In the genomic region with DNA sequence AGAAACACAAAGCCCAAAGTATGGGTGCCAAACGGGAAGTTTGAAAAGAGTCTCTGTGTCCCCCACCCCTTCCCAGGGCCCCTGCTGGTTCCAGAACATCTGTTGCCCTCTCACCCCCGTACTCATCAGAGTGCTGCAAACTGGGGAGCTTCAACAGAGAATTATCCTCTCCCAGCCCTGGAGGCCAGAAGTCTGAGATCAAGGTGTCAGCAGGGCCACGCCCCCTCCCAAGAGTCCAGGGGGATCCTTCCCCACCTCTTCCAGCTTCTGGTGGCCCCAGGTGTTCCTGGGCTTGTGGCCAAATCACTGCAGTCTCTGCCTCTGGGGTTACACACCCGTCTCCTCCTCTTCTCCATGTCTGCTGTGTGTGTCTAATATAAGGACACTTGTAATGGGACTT, we compare ENCODE assay signal across 17 cellular contexts.
"Had no signal": no experiment of that assay in that cellular context is flagged by ENCODE, and none has a peak within 500 bp of the region (broad histone marks: within the 10 kb centered on the region; RNA-seq: fewer than 3 reads in every experiment).

No MANE protein-coding gene starts in this region.

- H3K27ac ChIP-seq: colonic mucosa, heart right ventricle, neutrophil, testis, tibial nerve, upper lobe of right lung, vagina had no signal

- H3K27me3 ChIP-seq: colonic mucosa, heart right ventricle, neutrophil, testis, tibial nerve, upper lobe of right lung, vagina had no signal

- H3K9me3 ChIP-seq: colonic mucosa, neutrophil, testis had no signal

- H3K27me3 Mint-ChIP-seq: naive B cell; stimulated activated naive CD8-positive, alpha-beta T cell treated with anti-CD3 and anti-CD28 coated beads, Interleukin-15, amount 100 ng/mL, for 72 hours had no signal

- H3K4me3 ChIP-seq: colonic mucosa, heart right ventricle, testis, tibial nerve, upper lobe of right lung, vagina had no signal

- H3K4me1 ChIP-seq: colonic mucosa, testis, upper lobe of right lung had no signal

- H3K4me3 Mint-ChIP-seq: naive B cell; nephron; stimulated activated naive CD8-positive, alpha-beta T cell treated with anti-CD3 and anti-CD28 coated beads, Interleukin-15, amount 100 ng/mL, for 72 hours had no signal

- ATAC-seq: heart right ventricle; stimulated activated naive CD8-positive, alpha-beta T cell treated with anti-CD3 and anti-CD28 coated beads, Interleukin-15, amount 100 ng/mL, for 72 hours; upper lobe of right lung had no signal

- H3K27ac Mint-ChIP-seq: nephron had no signal

- H3K36me3 ChIP-seq: colonic mucosa, upper lobe of right lung, vagina had no signal

- DNase-seq: colonic mucosa; dermis blood vessel endothelial cell; effector CD4-positive, alpha-beta T cell; heart right ventricle; hypothalamus; kidney glomerular epithelial cell; mesendoderm; naive B cell; small intestine; stimulated activated CD4-positive, alpha-beta T cell treated with anti-CD3 and anti-CD28 coated beads, Interleukin-2, amount 100 ng/mL, for 48 hours; stimulated activated naive CD8-positive, alpha-beta T cell treated with anti-CD3 and anti-CD28 coated beads, Interleukin-15, amount 100 ng/mL, for 72 hours; testis had no signal
